ENCODE assay signal across 14 cellular contexts in the genomic region with DNA sequence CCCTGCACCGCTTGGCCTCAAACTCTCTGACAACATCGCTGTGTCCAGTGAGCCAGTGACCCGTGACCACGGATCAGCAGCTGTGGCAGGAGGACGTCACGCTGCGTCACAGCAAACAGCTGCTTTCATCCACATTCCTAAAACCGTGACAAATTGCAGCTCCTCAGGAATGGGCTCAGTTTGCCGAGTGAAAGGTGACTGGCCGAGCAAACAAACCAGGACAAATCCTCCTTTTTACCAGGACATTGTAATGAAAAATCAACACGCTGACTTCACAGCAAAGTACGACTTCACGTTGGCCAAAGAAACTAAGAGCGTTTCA. TPM values are rescaled to one million over a fixed set of nuclear protein-coding genes. Genes with fewer than 3 reads are reported as not detected.
DNase-seq lines count a peak whose midpoint lies in the region; ATAC-seq, FAIRE-seq and TF ChIP-seq lines count a peak whose summit lies in the region.
"Had no signal": no experiment of that assay in that cellular context is flagged by ENCODE, and none has a peak within 500 bp of the region (broad histone marks: within the 10 kb centered on the region; RNA-seq: fewer than 3 reads in every experiment).

No MANE protein-coding gene starts in this region.

- no peak overlapping the region for H3K4me3 ChIP-seq in HUES6 (ENCODE audit: low read depth, low read length)
- H3K4me3 ChIP-seq in astrocyte (ENCODE audit: insufficient read depth, low read depth, low read length): no peak overlapping the region
- H3K4me3 ChIP-seq in skeletal muscle cell (ENCODE audit: low read depth, low read length): no peak overlapping the region
- H3K4me3 ChIP-seq: colonic mucosa had no signal

- H3K36me3 Mint-ChIP-seq in astrocyte (ENCODE audit: low read depth, unreplicated experiment): peaks cover 21% of the 10 kb centered on the region
- H3K36me3 Mint-ChIP-seq in effector memory CD8-positive, alpha-beta T cell (ENCODE audit: insufficient read depth): no peaks in the 10 kb centered on the region

- H4K20me1 ChIP-seq in astrocyte (ENCODE audit: insufficient read depth, low read length): peaks cover 10% of the 10 kb centered on the region

- H3K27ac Mint-ChIP-seq in astrocyte (ENCODE audit: unreplicated experiment): no peak overlapping the region
- H3K27ac Mint-ChIP-seq in effector memory CD8-positive, alpha-beta T cell: no peak overlapping the region

- no peaks in the 10 kb centered on the region for H3K27me3 Mint-ChIP-seq in astrocyte (ENCODE audit: low read depth, unreplicated experiment)
- peaks cover 8 to 11% of the 10 kb centered on the region in 2 donors for H3K27me3 Mint-ChIP-seq in effector memory CD8-positive, alpha-beta T cell

- no peaks in the 10 kb centered on the region for H3K9me3 Mint-ChIP-seq in astrocyte (ENCODE audit: unreplicated experiment)
- peaks cover 0 to 5% of the 10 kb centered on the region in 2 donors for H3K9me3 Mint-ChIP-seq in effector memory CD8-positive, alpha-beta T cell

- peak overlapping the region; percentile 66 for H3K4me2 ChIP-seq in astrocyte (ENCODE audit: low read length)

- H3K27me3 ChIP-seq in HUES6 (ENCODE audit: control insufficient read depth, insufficient read depth, low read length): no peaks in the 10 kb centered on the region
- H3K27me3 ChIP-seq in astrocyte (ENCODE audit: insufficient read depth, low read length): no peaks in the 10 kb centered on the region
- H3K27me3 ChIP-seq: colonic mucosa had no signal

- H3K9ac ChIP-seq in HUES6 (ENCODE audit: low read length) (peak overlapping the region; percentile 43), astrocyte (ENCODE audit: low read length) (peak overlapping the region; percentile 81)

- no peaks in the 10 kb centered on the region for H3K9me3 ChIP-seq in HUES6 (ENCODE audit: control insufficient read depth, insufficient read depth, low read depth, low read length)
- no peaks in the 10 kb centered on the region for H3K9me3 ChIP-seq in astrocyte (ENCODE audit: insufficient read depth, low read depth, low read length)
- H3K9me3 ChIP-seq: colonic mucosa had no signal

- FAIRE-seq in astrocyte (lab: Jason Lieb, UNC): no peak
- FAIRE-seq: TTC549 had no signal

- peak overlapping the region; percentile 0 for H3K4me3 Mint-ChIP-seq in astrocyte (ENCODE audit: unreplicated experiment)
- H3K4me3 Mint-ChIP-seq in effector memory CD8-positive, alpha-beta T cell: no peak overlapping the region

- peak; percentile 29 for ATAC-seq in left lobe of liver
- ATAC-seq in GM21381 (IDR thresholded peaks at IDR 0.05; ENCODE audit: unreplicated experiment): no peak
- ATAC-seq in effector memory CD8-positive, alpha-beta T cell (replicated peaks): no peak
- ATAC-seq in HG03159 (IDR thresholded peaks at IDR 0.05; ENCODE audit: unreplicated experiment): no peak

- H3K4me1 ChIP-seq in HUES6 (ENCODE audit: control insufficient read depth, insufficient read depth, low read length) (peaks cover 24% of the 10 kb centered on the region), astrocyte (ENCODE audit: insufficient read depth, low read length) (peaks cover 35% of the 10 kb centered on the region)
- H3K4me1 ChIP-seq: colonic mucosa had no signal

- DNase-seq in astrocyte (ENCODE audit: low read depth) (peak; percentile 97), left lobe of liver (ENCODE audit: low spot score) (no peak), skeletal muscle cell (ENCODE audit: low read depth) (peak; percentile 69), DMS 273 treated with DMSO at 0.1 percent for 48 hours (lab: John Stamatoyannopoulos, UW) (no peak)
- no peak for DNase-seq in effector memory CD8-positive, alpha-beta T cell
- DNase-seq: activated naive CD4-positive, alpha-beta T cell treated with anti-CD3 and anti-CD28 coated beads, Interleukin-2, amount 50 U/mL, for 16 hours; colonic mucosa; HCEC 1CT; NCI-H1105; NCI-H446 had no signal

- H3K4me1 Mint-ChIP-seq in astrocyte (ENCODE audit: low read depth, unreplicated experiment): peaks cover 14% of the 10 kb centered on the region
- H3K4me1 Mint-ChIP-seq in effector memory CD8-positive, alpha-beta T cell (ENCODE audit: low read depth in 2 of 2): no peaks in the 10 kb centered on the region

- no peak for TF ChIP-seq CTCF in astrocyte (IDR thresholded peaks at IDR 0.05; ENCODE audit: insufficient read depth, low read depth, low read length)

- no peak overlapping the region for H3K27ac ChIP-seq in HUES6 (ENCODE audit: low read depth, low read length)
- H3K27ac ChIP-seq in astrocyte (ENCODE audit: low read depth, low read length): peak overlapping the region; percentile 96
- H3K27ac ChIP-seq: colonic mucosa had no signal

- H3K36me3 ChIP-seq in HUES6 (ENCODE audit: control insufficient read depth, insufficient read depth, low read length): peaks cover 67% of the 10 kb centered on the region
- H3K36me3 ChIP-seq in astrocyte (ENCODE audit: insufficient read depth, low read length): peaks cover 50% of the 10 kb centered on the region
- H3K36me3 ChIP-seq: colonic mucosa had no signal

- H2AFZ ChIP-seq in astrocyte (ENCODE audit: low read depth, low read length): no peak overlapping the region

- peaks cover 31% of the 10 kb centered on the region for H3K79me2 ChIP-seq in astrocyte (ENCODE audit: insufficient read depth, low read length)

RNA-seq across cellular contexts. Expression of a gene that starts 57.6 kb away (rescaled TPM):
- total RNA-seq in astrocyte (417 and 467 TPM in 2 replicates), left lobe of liver (9.4 TPM)

Comparison
In these comparisons a context has a peak if more than half of its experiments do, and no peak if none do; other contexts are left out.
1. DNase-seq: peak in astrocyte (single experiment) and skeletal muscle cell (single experiment); none in left lobe of liver (single experiment), effector memory CD8-positive, alpha-beta T cell (0 of 3) and DMS 273 treated with DMSO at 0.1 percent for 48 hours (single experiment).
2. RNA of a gene that starts 57.6 kb away (total RNA-seq): 417 to 467 TPM in astrocyte; 9.4 TPM in left lobe of liver (single experiment); every median in the first group is over 10 times any median in the second.